16 cellular contexts compared by ENCODE assay signal in genomic region chr12:31759621-31760459, GRCh38. TPM values are rescaled to one million over a fixed set of nuclear protein-coding genes. Genes with fewer than 3 reads are reported as not detected.
DNase-seq lines count a peak whose midpoint lies in the region; ATAC-seq and TF ChIP-seq lines count a peak whose summit lies in the region.
"Had no signal": no experiment of that assay in that cellular context is flagged by ENCODE, and none has a peak within 500 bp of the region (broad histone marks: within the 10 kb centered on the region; RNA-seq: fewer than 3 reads in every experiment).

No MANE protein-coding gene starts in this region.

- peaks cover 5% of the 10 kb centered on the region for H3K9me3 Mint-ChIP-seq in neural progenitor cell

- no peak overlapping the region for H3K4me3 ChIP-seq in SK-N-MC
- H3K4me3 ChIP-seq in neural progenitor cell: no peak overlapping the region
- H3K4me3 ChIP-seq: cardiac muscle cell, gastrocnemius medialis, psoas muscle, SJCRH30 had no signal

- H3K27ac Mint-ChIP-seq in neural progenitor cell: no peak overlapping the region
- H3K27ac Mint-ChIP-seq: activated naive CD8-positive, alpha-beta T cell treated with anti-CD3 and anti-CD28 coated beads, Interleukin-2, amount 10 ng/mL, durations not matched to agents 7 days and 5 days; mesothelial cell of epicardium had no signal

- ATAC-seq in GM21447 (IDR thresholded peaks at IDR 0.05; ENCODE audit: unreplicated experiment): peak; percentile 44
- no peak for ATAC-seq in HG03460 (IDR thresholded peaks at IDR 0.05; ENCODE audit: unreplicated experiment)
- ATAC-seq: gastrocnemius medialis, psoas muscle had no signal

- peak overlapping the region; percentile 58 for H3K27ac ChIP-seq in SK-N-MC
- H3K27ac ChIP-seq in neural progenitor cell: no peak overlapping the region
- H3K27ac ChIP-seq: C4-2B, cardiac muscle cell, gastrocnemius medialis, psoas muscle, SJCRH30 had no signal

- DNase-seq in DMS53 (lab: John Stamatoyannopoulos, UW): peak; percentile 73
- DNase-seq in SK-N-MC (ENCODE audit: low read depth, low spot score): no peak
- no peak for DNase-seq in neural progenitor cell (ENCODE audit: low spot score)
- DNase-seq in germinal center (ENCODE audit: low spot score): no peak
- DNase-seq in stimulated activated naive CD4-positive, alpha-beta T cell treated with Interleukin-2 at 50 U/mL for 16 hours (lab: John Stamatoyannopoulos, UW): no peak
- DNase-seq: activated naive CD8-positive, alpha-beta T cell treated with anti-CD3 and anti-CD28 coated beads, Interleukin-2, amount 10 ng/mL, durations not matched to agents 7 days and 5 days; gastrocnemius medialis; NCI-H2029; psoas muscle; SJCRH30; trophoblast cell had no signal

- no peak for TF ChIP-seq CTCF in neural progenitor cell (IDR thresholded peaks at IDR 0.05)

- H3K4me2 ChIP-seq in neural progenitor cell: no peak overlapping the region

- no peaks in the 10 kb centered on the region for H3F3A ChIP-seq in neural progenitor cell (ENCODE audit: low read depth)

- H3K9ac ChIP-seq in SK-N-MC (ENCODE audit: insufficient read length) (no peak overlapping the region), neural progenitor cell (no peak overlapping the region)

- H3K9me3 ChIP-seq in SK-N-MC (ENCODE audit: low read depth, low read length) (no peaks in the 10 kb centered on the region), neural progenitor cell (ENCODE audit: low read depth) (no peaks in the 10 kb centered on the region)
- H3K9me3 ChIP-seq: gastrocnemius medialis, psoas muscle, SJCRH30 had no signal

- H3K36me3 Mint-ChIP-seq in neural progenitor cell: no peaks in the 10 kb centered on the region
- H3K36me3 Mint-ChIP-seq: mesothelial cell of epicardium had no signal

- H4K20me1 ChIP-seq in neural progenitor cell (ENCODE audit: low read depth): no peaks in the 10 kb centered on the region

- no peaks in the 10 kb centered on the region for H3K4me1 ChIP-seq in neural progenitor cell
- H3K4me1 ChIP-seq: gastrocnemius medialis, psoas muscle, SJCRH30 had no signal

- H3K4me1 Mint-ChIP-seq in neural progenitor cell: no peaks in the 10 kb centered on the region
- H3K4me1 Mint-ChIP-seq: mesothelial cell of epicardium had no signal

- no peaks in the 10 kb centered on the region for H3K36me3 ChIP-seq in SK-N-MC (ENCODE audit: insufficient read depth, low read length)
- no peaks in the 10 kb centered on the region for H3K36me3 ChIP-seq in neural progenitor cell
- H3K36me3 ChIP-seq: cardiac muscle cell, gastrocnemius medialis, SJCRH30 had no signal

- H3K79me2 ChIP-seq in neural progenitor cell (ENCODE audit: low read depth): no peaks in the 10 kb centered on the region

- no peak overlapping the region for H3K4me3 Mint-ChIP-seq in neural progenitor cell
- H3K4me3 Mint-ChIP-seq: activated naive CD8-positive, alpha-beta T cell treated with anti-CD3 and anti-CD28 coated beads, Interleukin-2, amount 10 ng/mL, durations not matched to agents 7 days and 5 days; mesothelial cell of epicardium had no signal

- peak overlapping the region; percentile 69 for H2AFZ ChIP-seq in neural progenitor cell (replicated peaks)

- H3K27me3 Mint-ChIP-seq in neural progenitor cell (ENCODE audit: insufficient read depth, low read depth): peaks cover 3% of the 10 kb centered on the region
- H3K27me3 Mint-ChIP-seq: activated naive CD8-positive, alpha-beta T cell treated with anti-CD3 and anti-CD28 coated beads, Interleukin-2, amount 10 ng/mL, durations not matched to agents 7 days and 5 days had no signal

- H3K27me3 ChIP-seq in neural progenitor cell: no peaks in the 10 kb centered on the region
- H3K27me3 ChIP-seq: cardiac muscle cell, gastrocnemius medialis, SJCRH30 had no signal

RNA-seq across cellular contexts. Expression of gene AMN1, which starts 31.0 kb away (rescaled TPM):
- total RNA-seq in neural progenitor cell (ENCODE audit: low replicate concordance): 18.3 and 29.4 TPM in 2 replicates
